15 cellular contexts compared by ENCODE assay signal in the genomic region with DNA sequence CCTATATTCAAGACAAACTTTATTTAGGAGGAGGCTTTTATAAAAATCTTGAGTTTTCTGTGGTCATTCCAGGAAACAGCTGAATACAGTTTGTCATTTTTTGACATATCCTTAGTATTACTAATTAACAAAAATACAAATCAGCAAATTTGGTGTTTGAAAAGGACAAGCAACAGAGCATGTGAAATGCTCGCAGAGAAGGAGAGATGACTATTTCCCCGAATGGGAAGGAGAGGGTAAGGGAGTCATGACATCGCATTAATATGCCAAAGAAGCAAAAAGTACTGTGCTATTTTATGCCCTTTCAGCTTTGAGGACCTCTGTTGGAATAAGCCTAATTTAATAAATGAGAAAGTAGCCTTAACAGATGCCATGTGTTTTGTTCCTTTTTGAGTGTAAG. TPM values are rescaled to one million over a fixed set of nuclear protein-coding genes. Genes with fewer than 3 reads are reported as not detected.
DNase-seq lines count a peak whose midpoint lies in the region; ATAC-seq and TF ChIP-seq lines count a peak whose summit lies in the region.
"Had no signal": no experiment of that assay in that cellular context is flagged by ENCODE, and none has a peak within 500 bp of the region (broad histone marks: within the 10 kb centered on the region; RNA-seq: fewer than 3 reads in every experiment).

No MANE protein-coding gene starts in this region.

- H3K9me2 ChIP-seq in OCI-LY7 (ENCODE audit: insufficient read depth, low read length) = no peaks in the 10 kb centered on the region

- BruUV-seq in OCI-LY7 (replicated peaks; lab: Mats Ljungman, UMichigan) = TSS peak; percentile 50

- H4K20me1 ChIP-seq in OCI-LY7 (ENCODE audit: insufficient read depth, low read length) (no peaks in the 10 kb centered on the region), osteoblast (ENCODE audit: insufficient read depth, low read length) (no peaks in the 10 kb centered on the region)

- CTCF ChIA-PET in OCI-LY7 (lab: Charles Lee; ENCODE audit: unreplicated experiment) = no interaction called here

- intact Hi-C loops in activated CD4-positive, alpha-beta T cell treated with anti-CD3 and anti-CD28 coated beads, Interleukin-2, amount 10 ng/mL, durations not matched to agents 24 days and 14 days (cut with micrococcal nuclease) = loop anchor here (5.0 to 10.0 kb wide), 5 partner anchors 42 to 494 kb away; a partner anchor contains a TSS
- intact Hi-C loops in OCI-LY7 (cut with micrococcal nuclease; ENCODE audit: unreplicated experiment) = loop anchor here (5.0 kb wide), 1 partner anchor 213 kb away; a partner anchor contains a TSS

- no peak for ATAC-seq in central memory CD8-positive, alpha-beta T cell (replicated peaks; ENCODE audit: extremely low read depth, poor library complexity, severe bottlenecking)

- DNase-seq in activated CD4-positive, alpha-beta T cell treated with anti-CD3 and anti-CD28 coated beads, Interleukin-2, amount 10 ng/mL, durations not matched to agents 24 days and 14 days = no peak
- DNase-seq in activated CD4-positive, alpha-beta T cell treated with anti-CD3 and anti-CD28 coated beads for 4 hours = no peak
- no peak for DNase-seq in OCI-LY7 (ENCODE audit: low spot score)
- DNase-seq in central memory CD8-positive, alpha-beta T cell (ENCODE audit: low spot score in 2 of 2) = no peak
- no peak for DNase-seq in osteoblast (ENCODE audit: insufficient read length, low spot score, missing footprints)
- no peak for DNase-seq in LoVo (ENCODE audit: low spot score)
- DNase-seq in NOMO-1 (lab: John Stamatoyannopoulos, UW; ENCODE audit: unreplicated experiment in 2 of 2) = no peak
- no peak for DNase-seq in stimulated activated CD4-positive, alpha-beta T cell treated with anti-CD3 and anti-CD28 coated beads, Interleukin-2, amount 100 ng/mL, for 24 hours
- DNase-seq: ACHN; effector memory CD4-positive, alpha-beta T cell; HCEC 1CT; NCI-H526 treated with DMSO at 0.1 percent for 48 hours; stimulated activated CD4-positive, alpha-beta T cell treated with anti-CD3 and anti-CD28 coated beads, Interleukin-2, amount 100 ng/mL, for 48 hours had no signal

- TF ChIP-seq CTCF in OCI-LY7 (conservative IDR thresholded peaks at IDR 0.05; ENCODE audit: low read length) (no peak), osteoblast (IDR thresholded peaks at IDR 0.05; ENCODE audit: extremely low read depth, low read depth, low read length) (no peak)

- no peak overlapping the region for H2AFZ ChIP-seq in OCI-LY7 (ENCODE audit: low read length)
- H2AFZ ChIP-seq in osteoblast (ENCODE audit: low read length) = no peak overlapping the region

- peak overlapping the region; percentile 91 for H3K4me3 ChIP-seq in OCI-LY7 (ENCODE audit: low read depth, low read length, poor library complexity, severe bottlenecking)
- H3K4me3 ChIP-seq in osteoblast (ENCODE audit: insufficient read depth, low read length) = peak overlapping the region; percentile 97

- H3K27me3 Mint-ChIP-seq in activated CD4-positive, alpha-beta T cell treated with anti-CD3 and anti-CD28 coated beads, Interleukin-2, amount 10 ng/mL, durations not matched to agents 24 days and 14 days = no peaks in the 10 kb centered on the region
- H3K27me3 Mint-ChIP-seq in central memory CD8-positive, alpha-beta T cell = no peaks in the 10 kb centered on the region

- H3K4me1 ChIP-seq in OCI-LY7 (ENCODE audit: insufficient read depth, low read length, poor library complexity, severe bottlenecking) = peaks cover 21% of the 10 kb centered on the region
- H3K4me1 ChIP-seq in osteoblast (ENCODE audit: insufficient read depth, low read length) = peaks cover 20% of the 10 kb centered on the region

- no peaks in the 10 kb centered on the region for H3K27me3 ChIP-seq in osteoblast (ENCODE audit: insufficient read depth, low read length)
- H3K27me3 ChIP-seq: adrenal gland, suprapubic skin had no signal

- H3K4me1 Mint-ChIP-seq in activated CD4-positive, alpha-beta T cell treated with anti-CD3 and anti-CD28 coated beads, Interleukin-2, amount 10 ng/mL, durations not matched to agents 24 days and 14 days = peaks cover 32% of the 10 kb centered on the region
- peaks cover 33% of the 10 kb centered on the region for H3K4me1 Mint-ChIP-seq in central memory CD8-positive, alpha-beta T cell

- H3K4me2 ChIP-seq in OCI-LY7 (ENCODE audit: low read length) (peak overlapping the region; percentile 85), osteoblast (ENCODE audit: insufficient read depth, low read length) (peak overlapping the region; percentile 83)

- H3K27ac Mint-ChIP-seq in activated CD4-positive, alpha-beta T cell treated with anti-CD3 and anti-CD28 coated beads, Interleukin-2, amount 10 ng/mL, durations not matched to agents 24 days and 14 days = peak overlapping the region; percentile 53
- peak overlapping the region; percentile 41 for H3K27ac Mint-ChIP-seq in central memory CD8-positive, alpha-beta T cell (ENCODE audit: low read depth)

- no peak overlapping the region for H3K27ac ChIP-seq in OCI-LY7 (ENCODE audit: low read depth, low read length, poor library complexity, severe bottlenecking)
- no peak overlapping the region for H3K27ac ChIP-seq in osteoblast (ENCODE audit: low read depth, low read length)
- H3K27ac ChIP-seq: adrenal gland, suprapubic skin had no signal

- H3K4me3 Mint-ChIP-seq in activated CD4-positive, alpha-beta T cell treated with anti-CD3 and anti-CD28 coated beads, Interleukin-2, amount 10 ng/mL, durations not matched to agents 24 days and 14 days = peak overlapping the region; percentile 67
- H3K4me3 Mint-ChIP-seq in central memory CD8-positive, alpha-beta T cell = peak overlapping the region; percentile 31

- H3K9me3 ChIP-seq in OCI-LY7 (ENCODE audit: low read length) (no peaks in the 10 kb centered on the region), osteoblast (ENCODE audit: low read depth, low read length) (no peaks in the 10 kb centered on the region)
- H3K9me3 ChIP-seq: adrenal gland, suprapubic skin had no signal

- peaks cover 46% of the 10 kb centered on the region for H3K79me2 ChIP-seq in OCI-LY7 (ENCODE audit: insufficient read depth, low read depth, low read length)
- peaks cover 65% of the 10 kb centered on the region for H3K79me2 ChIP-seq in osteoblast (ENCODE audit: insufficient read depth, low read length)

- H3K36me3 Mint-ChIP-seq in activated CD4-positive, alpha-beta T cell treated with anti-CD3 and anti-CD28 coated beads, Interleukin-2, amount 10 ng/mL, durations not matched to agents 24 days and 14 days (ENCODE audit: low read depth) = peaks cover 59% of the 10 kb centered on the region
- peaks cover 16% of the 10 kb centered on the region for H3K36me3 Mint-ChIP-seq in central memory CD8-positive, alpha-beta T cell (ENCODE audit: insufficient read depth)

- POLR2A ChIA-PET in OCI-LY7 (lab: Charles Lee) = no interaction called here

- H3K9me3 Mint-ChIP-seq in activated CD4-positive, alpha-beta T cell treated with anti-CD3 and anti-CD28 coated beads, Interleukin-2, amount 10 ng/mL, durations not matched to agents 24 days and 14 days = peaks cover 11% of the 10 kb centered on the region
- H3K9me3 Mint-ChIP-seq in central memory CD8-positive, alpha-beta T cell = no peaks in the 10 kb centered on the region

- H3K36me3 ChIP-seq in OCI-LY7 (ENCODE audit: insufficient read depth, low read length) (peaks cover 55% of the 10 kb centered on the region), osteoblast (ENCODE audit: insufficient read depth, low read length) (peaks cover 17% of the 10 kb centered on the region)

RNA-seq across cellular contexts. Expression of a gene that starts 1.8 kb away (rescaled TPM):
- total RNA-seq in activated CD4-positive, alpha-beta T cell treated with anti-CD3 and anti-CD28 coated beads, Interleukin-2, amount 10 ng/mL, durations not matched to agents 24 days and 14 days = 82.9 and 92.8 TPM in 2 replicates
- 39.4 and 45.7 TPM in 2 replicates for total RNA-seq in OCI-LY7 (2014; rRNA removed; shearing (Covaris generic))
- total RNA-seq in OCI-LY7 (2022) (47.9 and 49.7 TPM in 2 replicates), osteoblast (30.6 and 31.8 TPM in 2 replicates)
